20 cellular contexts compared by ENCODE assay signal in the genomic region with DNA sequence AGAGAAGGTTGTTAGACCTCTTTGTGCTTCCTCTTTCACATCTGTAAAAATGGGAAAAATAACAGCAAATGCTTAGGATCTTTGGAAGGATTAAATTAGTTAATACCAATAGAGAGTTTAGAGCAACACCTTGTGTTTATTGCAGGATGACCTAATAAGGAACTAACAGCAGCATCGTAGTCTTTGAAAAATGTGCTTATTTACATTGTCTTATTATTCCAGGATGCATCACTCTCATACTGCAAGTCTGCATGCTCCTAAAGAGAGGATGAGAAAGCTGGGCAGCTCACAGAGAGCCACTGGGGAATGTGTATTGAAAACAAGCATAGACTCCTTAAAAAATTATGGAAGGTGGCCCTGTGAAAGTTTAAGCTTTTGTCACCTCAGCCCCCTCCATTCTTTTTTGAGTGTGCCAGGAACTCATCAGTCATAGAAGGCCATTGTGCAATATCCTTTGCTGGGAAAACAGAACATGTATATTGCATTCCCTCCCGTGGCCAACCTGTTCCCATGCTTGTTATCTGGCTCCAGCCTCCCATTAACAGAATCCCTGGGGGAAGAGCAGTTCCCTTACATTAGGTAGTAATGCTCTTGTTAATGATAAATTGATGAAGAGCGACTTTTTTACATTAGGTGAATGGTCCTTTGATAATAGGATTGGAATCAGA.
DNase-seq lines count a peak whose midpoint lies in the region; ATAC-seq and TF ChIP-seq lines count a peak whose summit lies in the region.
"Had no signal": no experiment of that assay in that cellular context is flagged by ENCODE, and none has a peak within 500 bp of the region (broad histone marks: within the 10 kb centered on the region; RNA-seq: fewer than 3 reads in every experiment).

No MANE protein-coding gene starts in this region.

- no peak overlapping the region for H3K4me3 ChIP-seq in HEK293 (ENCODE audit: low read depth, low read length)
- no peak overlapping the region for H3K4me3 ChIP-seq in epithelial cell of proximal tubule (ENCODE audit: low read depth, low read length)
- H3K4me3 ChIP-seq: GM23338, lung, testis had no signal

- no peak overlapping the region for H3K27ac ChIP-seq in HEK293 (ENCODE audit: extremely low read depth, low read depth, low read length)
- H3K27ac ChIP-seq: testis had no signal

- POLR2A ChIA-PET in HEK293 (lab: Yijun Ruan, JAX), result no interaction called here

- TF ChIP-seq CTCF in HEK293 (tag by site-specific recombination; IDR thresholded peaks at IDR 0.05), result no peak
- TF ChIP-seq CTCF in epithelial cell of proximal tubule (conservative IDR thresholded peaks at IDR 0.05; ENCODE audit: low read depth, low read length), result no peak

- H3K9me3 ChIP-seq in HEK293 (ENCODE audit: control insufficient read depth, insufficient read depth, low read depth, low read length), result no peaks in the 10 kb centered on the region
- H3K9me3 ChIP-seq: testis had no signal

- no peaks in the 10 kb centered on the region for H3K4me1 ChIP-seq in HEK293 (ENCODE audit: control insufficient read depth, insufficient read depth, low read length)
- H3K4me1 ChIP-seq: testis had no signal

- no peak for ATAC-seq in HG02970 (IDR thresholded peaks at IDR 0.05; ENCODE audit: low FRiP score, unreplicated experiment)
- no peak for ATAC-seq in HG02938 (IDR thresholded peaks at IDR 0.05; ENCODE audit: unreplicated experiment)
- ATAC-seq: GM23338; right cardiac atrium; stimulated activated effector memory CD8-positive, alpha-beta T cell treated with anti-CD3 and anti-CD28 coated beads, Interleukin-12 subunit alpha, Interleukin-12 subunit beta, amount 100 ng/mL, for 72 hours; T-cell had no signal

- no peaks in the 10 kb centered on the region for H3K36me3 ChIP-seq in HEK293 (ENCODE audit: control insufficient read depth in 2 of 2, insufficient read depth in 1 of 2, low read length in 2 of 2)

- peak; percentile 34 for DNase-seq in NCI-H69 (lab: John Stamatoyannopoulos, UW)
- peak; percentile 77 for DNase-seq in epithelial cell of proximal tubule (ENCODE audit: low read depth)
- DNase-seq in renal cortical epithelial cell (ENCODE audit: low read depth), result peak; percentile 87
- DNase-seq in cerebellar nuclear complex (lab: John Stamatoyannopoulos, UW), result no peak
- DNase-seq: activated CD4-positive, alpha-beta T cell treated with anti-CD3 and anti-CD28 coated beads, Interleukin-2, amount 10 ng/mL, durations not matched to agents 7 days and 5 days; activated naive CD8-positive, alpha-beta T cell treated with anti-CD3 and anti-CD28 coated beads for 36 hours; CD4-positive, alpha-beta memory T cell; Kasumi-1; NCI-H748 treated with DMSO at 0.1 percent for 48 hours; occipital lobe; right cardiac atrium; Right ventricle myocardium superior; T-cell; testis had no signal

- CTCF ChIA-PET in HEK293 (lab: Yijun Ruan, JAX), result no interaction called here

TF ChIP-seq in HEK293, 187 proteins besides CTCF, POLR2A, EP300 and RAD21:
- no peak for TF ChIP-seq ZNF266 (tag by site-specific recombination; IDR thresholded peaks at IDR 0.05; ENCODE audit: low read depth)
- TF ChIP-seq ZNF157 (tag by site-specific recombination; IDR thresholded peaks at IDR 0.05), result peak; percentile 83
- peak; percentile 28 for TF ChIP-seq SETDB1 (IDR thresholded peaks at IDR 0.05; ENCODE audit: insufficient read length, low read length)
- TF ChIP-seq YY2 (tag by site-specific recombination; IDR thresholded peaks at IDR 0.05), result no peak
- TF ChIP-seq ZNF610 (tag by site-specific recombination; IDR thresholded peaks at IDR 0.05; ENCODE audit: borderline replicate concordance), result no peak
- TF ChIP-seq TRIM28 (IDR thresholded peaks at IDR 0.05; ENCODE audit: borderline replicate concordance, low read length), result 0 out of 2 replicates have a peak, but pooled peaks have one; percentile 20

Comparison
In these comparisons a context has a peak if more than half of its experiments do, and no peak if none do; other contexts are left out.
1. DNase-seq: peak in NCI-H69 (single experiment), epithelial cell of proximal tubule (single experiment) and renal cortical epithelial cell (single experiment); none in cerebellar nuclear complex (0 of 2).